16 cellular contexts compared by ENCODE assay signal in genomic region chr17:81879121-81879520, GRCh38. TPM values are rescaled to one million over a fixed set of nuclear protein-coding genes. Genes with fewer than 3 reads are reported as not detected.
DNase-seq lines count a peak whose midpoint lies in the region; ATAC-seq, FAIRE-seq and TF ChIP-seq lines count a peak whose summit lies in the region.
"Had no signal": no experiment of that assay in that cellular context is flagged by ENCODE, and none has a peak within 500 bp of the region (broad histone marks: within the 10 kb centered on the region; RNA-seq: fewer than 3 reads in every experiment).

No MANE protein-coding gene starts in this region.

- TF ChIP-seq POLR2A in HepG2 (IDR thresholded peaks at IDR 0.05; ENCODE audit: insufficient read depth in 1 of 2, low read depth in 2 of 2, low read length in 2 of 2) (no peak), right lobe of liver (IDR thresholded peaks at IDR 0.05) (no peak)

- intact Hi-C loops in HepG2 (cut with micrococcal nuclease; ENCODE audit: unreplicated experiment) = no loop called here
- intact Hi-C loops in right lobe of liver (cut with DNase I) = no loop called here
- intact Hi-C loops in activated T-helper 2 cell treated with anti-CD3 and anti-CD28 coated beads, Interferon-gamma antibody, Interleukin-2, Interleukin-4, amounts not matched to agents 10 μg/mL and 5 μg/mL and 100 μg/mL, durations not matched to agents 14 hours and 24 hours and 36 hours (cut with micrococcal nuclease) = no loop called here

- no peaks in the 10 kb centered on the region for H4K20me1 ChIP-seq in HepG2 (ENCODE audit: insufficient read depth, low read length)

- TF ChIP-seq RAD21 in HepG2 (CRISPR knock-in tag; IDR thresholded peaks at IDR 0.05) = no peak

- CTCF ChIA-PET in HepG2 (lab: Yijun Ruan, JAX; ENCODE audit: low intra/inter-chr PET ratio, low total read pairs) = no interaction called here

- H3K9ac ChIP-seq in HepG2 (ENCODE audit: insufficient read depth, low read depth, low read length) = no peak overlapping the region

- H3K27me3 ChIP-seq in HepG2 (ENCODE audit: control insufficient read depth in 1 of 2, insufficient read depth in 2 of 2, low read length in 2 of 2) = no peaks in the 10 kb centered on the region
- no peaks in the 10 kb centered on the region for H3K27me3 ChIP-seq in right lobe of liver
- H3K27me3 ChIP-seq: MG63 had no signal

- H3K4me1 ChIP-seq in HepG2 (ENCODE audit: insufficient read depth, low read length) = no peaks in the 10 kb centered on the region
- H3K4me1 ChIP-seq in right lobe of liver = no peaks in the 10 kb centered on the region

- H3K4me1 Mint-ChIP-seq in T-helper 17 cell = peaks cover 4% of the 10 kb centered on the region
- H3K4me1 Mint-ChIP-seq in activated T-helper 2 cell treated with anti-CD3 and anti-CD28 coated beads, Interferon-gamma antibody, Interleukin-2, Interleukin-4, amounts not matched to agents 10 μg/mL and 5 μg/mL and 100 μg/mL, durations not matched to agents 14 hours and 24 hours and 36 hours (ENCODE audit: low read depth) = peaks cover 3% of the 10 kb centered on the region
- H3K4me1 Mint-ChIP-seq: CD14-positive monocyte had no signal

- no TSS peak for BruUV-seq in HepG2 (replicated peaks; lab: Mats Ljungman, UMichigan)

- H3K4me2 ChIP-seq in HepG2 (ENCODE audit: low read depth, low read length) = no peak overlapping the region

- H3K79me2 ChIP-seq in HepG2 (ENCODE audit: insufficient read depth, low read length) = no peaks in the 10 kb centered on the region

- H3K27me3 Mint-ChIP-seq in T-helper 17 cell = no peaks in the 10 kb centered on the region
- no peaks in the 10 kb centered on the region for H3K27me3 Mint-ChIP-seq in activated T-helper 2 cell treated with anti-CD3 and anti-CD28 coated beads, Interferon-gamma antibody, Interleukin-2, Interleukin-4, amounts not matched to agents 10 μg/mL and 5 μg/mL and 100 μg/mL, durations not matched to agents 14 hours and 24 hours and 36 hours (ENCODE audit: low read depth)

- no peak overlapping the region for H2AFZ ChIP-seq in HepG2 (ENCODE audit: low read length)

- DNase-seq in HepG2 (ENCODE audit: low spot score) (no peak), right lobe of liver (no peak), T-helper 17 cell (no peak), NCI-H526 (lab: John Stamatoyannopoulos, UW) (no peak), AML-193 (lab: John Stamatoyannopoulos, UW) (no peak)
- no peak for DNase-seq in activated T-helper 2 cell treated with anti-CD3 and anti-CD28 coated beads, Interferon-gamma antibody, Interleukin-2, Interleukin-4, amounts not matched to agents 10 μg/mL and 5 μg/mL and 100 μg/mL, durations not matched to agents 14 hours and 24 hours and 36 hours (ENCODE audit: low spot score)
- no peak for DNase-seq in activated CD4-positive, alpha-beta T cell treated with anti-CD3 and anti-CD28 coated beads, Interleukin-2, amount 50 U/mL, for 1 hour
- DNase-seq: COR-L47, DMS153, MG63, NCI-H1092, NCI-H2081 treated with DMSO at 0.1 percent for 48 hours, NCI-H510A treated with DMSO at 0.1 percent for 48 hours had no signal

- no peaks in the 10 kb centered on the region for H3K36me3 Mint-ChIP-seq in T-helper 17 cell (ENCODE audit: low read depth)
- peaks cover 58% of the 10 kb centered on the region for H3K36me3 Mint-ChIP-seq in activated T-helper 2 cell treated with anti-CD3 and anti-CD28 coated beads, Interferon-gamma antibody, Interleukin-2, Interleukin-4, amounts not matched to agents 10 μg/mL and 5 μg/mL and 100 μg/mL, durations not matched to agents 14 hours and 24 hours and 36 hours (ENCODE audit: low read depth)

- in situ Hi-C loops in HepG2 (cut with HindIII; ENCODE audit: extremely low pct_ligation_motif_present, low pct_unique_long_range_greater_than_20kb) = no loop called here

- peak overlapping the region; percentile 37 for H3K27ac Mint-ChIP-seq in T-helper 17 cell
- H3K27ac Mint-ChIP-seq in activated T-helper 2 cell treated with anti-CD3 and anti-CD28 coated beads, Interferon-gamma antibody, Interleukin-2, Interleukin-4, amounts not matched to agents 10 μg/mL and 5 μg/mL and 100 μg/mL, durations not matched to agents 14 hours and 24 hours and 36 hours = no peak overlapping the region

- 80% methylated on average over 5 of the region's 5 CpGs for WGBS in HepG2 (ENCODE audit: low lambda C conversion rate)
- 83% methylated on average over 4 of the region's 5 CpGs for WGBS in right lobe of liver (ENCODE audit: insufficient coverage, low coverage, low lambda C conversion rate, missing lambda C conversion rate)

- H3K4me3 ChIP-seq in HepG2 (replicated peaks in 1 of 3; ENCODE audit: insufficient read depth in 1 of 3, low read depth in 2 of 3, low read length in 3 of 3) = no peak overlapping the region
- no peak overlapping the region for H3K4me3 ChIP-seq in right lobe of liver
- H3K4me3 ChIP-seq: MG63 had no signal

- no peak for FAIRE-seq in HepG2 (lab: Jason Lieb, UNC)
- FAIRE-seq: RCC 7860 had no signal

- TF ChIP-seq EP300 in HepG2 (IDR thresholded peaks at IDR 0.05; ENCODE audit: low read depth in 2 of 2, low read length in 2 of 2) = no peak
- no peak for TF ChIP-seq EP300 in HepG2 (CRISPR knock-in tag; IDR thresholded peaks at IDR 0.05; ENCODE audit: borderline replicate concordance)

- H3K9me3 ChIP-seq in HepG2 (ENCODE audit: low read length) (no peaks in the 10 kb centered on the region), right lobe of liver (no peaks in the 10 kb centered on the region), T-helper 17 cell (ENCODE audit: control insufficient read depth, low read length, poor library complexity, severe bottlenecking) (no peaks in the 10 kb centered on the region)
- H3K9me3 ChIP-seq: MG63 had no signal

- H3K36me3 ChIP-seq in HepG2 (replicated peaks in 1 of 2; ENCODE audit: control insufficient read depth in 1 of 2, insufficient read depth in 2 of 2, low read length in 2 of 2) (peaks cover 5 to 34% of the 10 kb centered on the region in 2 experiments; a peak in 4 of 5 replicates), right lobe of liver (peaks cover 0 to 11% (median 0%) of the 10 kb centered on the region in 4 donors)

- POLR2A ChIA-PET in HepG2 (lab: Yijun Ruan, JAX) = interaction anchor here (2.3 kb wide), 1 partner anchor 18 kb away, joined by 7 read pairs; the partner anchor contains the start of gene P4HB

- H3K9me3 Mint-ChIP-seq in activated T-helper 2 cell treated with anti-CD3 and anti-CD28 coated beads, Interferon-gamma antibody, Interleukin-2, Interleukin-4, amounts not matched to agents 10 μg/mL and 5 μg/mL and 100 μg/mL, durations not matched to agents 14 hours and 24 hours and 36 hours = no peaks in the 10 kb centered on the region
- H3K9me3 Mint-ChIP-seq: CD14-positive monocyte had no signal

- TF ChIP-seq CTCF in HepG2 (CRISPR knock-in tag; IDR thresholded peaks at IDR 0.05) (no peak), right lobe of liver (IDR thresholded peaks at IDR 0.05) (no peak)

- H3K4me3 Mint-ChIP-seq in T-helper 17 cell = no peak overlapping the region
- no peak overlapping the region for H3K4me3 Mint-ChIP-seq in activated T-helper 2 cell treated with anti-CD3 and anti-CD28 coated beads, Interferon-gamma antibody, Interleukin-2, Interleukin-4, amounts not matched to agents 10 μg/mL and 5 μg/mL and 100 μg/mL, durations not matched to agents 14 hours and 24 hours and 36 hours (ENCODE audit: low read depth)
- H3K4me3 Mint-ChIP-seq: CD14-positive monocyte had no signal

- ATAC-seq in HepG2 (no peak), right lobe of liver (no peak), T-helper 17 cell (no peak), esophagus mucosa (peak; percentile 91)

- H3K27ac ChIP-seq in HepG2 (ENCODE audit: extremely low read length, insufficient read depth, low read length) = no peak overlapping the region
- H3K27ac ChIP-seq in right lobe of liver = no peak overlapping the region

RNA-seq across cellular contexts. Expression of gene ARHGDIA, which starts 8.0 kb away (rescaled TPM):
- total RNA-seq in HepG2 (2016; rRNA removed; fragmentation: Illumina TruSeq; extraction: Trizol) = 64.0 and 120 TPM in 2 replicates
- total RNA-seq in HepG2 (2016; cell fraction: cytosol; rRNA removed; fragmentation: Illumina TruSeq; extraction: Trizol; ENCODE audit: low read depth) = 25.7 and 26.7 TPM in 2 replicates
- 73.7 and 111 TPM in 2 replicates for total RNA-seq in HepG2 (2016; cell fraction: insoluble cytoplasmic fraction; rRNA removed; fragmentation: Illumina TruSeq; extraction: Trizol)
- total RNA-seq in HepG2 (2016; cell fraction: membrane; rRNA removed; fragmentation: Illumina TruSeq; extraction: Trizol) = 68.1 and 73.5 TPM in 2 replicates
- 66.3 and 84.1 TPM in 2 replicates for total RNA-seq in HepG2 (2016; cell fraction: nucleus; rRNA removed; fragmentation: Illumina TruSeq; extraction: Trizol)
- 40.0 and 52.1 TPM in 2 replicates for polyA plus RNA-seq in HepG2 (2011; rRNA removed)
- 61.3 and 96.2 TPM in 2 replicates for polyA plus RNA-seq in HepG2 (2011; cell fraction: cytosol; rRNA removed)
- polyA plus RNA-seq in HepG2 (2011; cell fraction: nucleus; rRNA removed) = 174 and 191 TPM in 2 replicates
- polyA plus RNA-seq in HepG2 (2012) = 159 and 169 TPM in 2 replicates
- 89.7 and 102 TPM in 2 replicates for polyA plus RNA-seq in HepG2 (2016; cell fraction: cytosol; fragmentation: Illumina TruSeq; extraction: Trizol; ENCODE audit: low read depth)
- polyA plus RNA-seq in HepG2 (2016; cell fraction: insoluble cytoplasmic fraction; fragmentation: Illumina TruSeq; extraction: Trizol; ENCODE audit: low read depth) = 221 and 287 TPM in 2 replicates
- polyA plus RNA-seq in HepG2 (2016; cell fraction: membrane; fragmentation: Illumina TruSeq; extraction: Trizol; ENCODE audit: low read depth) = 171 and 188 TPM in 2 replicates
- 248 and 249 TPM in 2 replicates for polyA plus RNA-seq in HepG2 (2016; cell fraction: nucleus; fragmentation: Illumina TruSeq; extraction: Trizol; ENCODE audit: insufficient read depth, low read depth)
- polyA minus RNA-seq in HepG2 (2011; rRNA and poly(A)+ RNA removed; ENCODE audit: low replicate concordance) = 35.7 and 46.7 TPM in 2 replicates
- 54.0 and 54.8 TPM in 2 replicates for polyA minus RNA-seq in HepG2 (2011; cell fraction: cytosol; rRNA and poly(A)+ RNA removed)
- 52.7 and 57.6 TPM in 2 replicates for polyA minus RNA-seq in HepG2 (2011; cell fraction: nucleus; rRNA and poly(A)+ RNA removed)
- total RNA-seq in right lobe of liver = 100 to 1,000 TPM in 5 of 6 experiments, 10 to 100 TPM in 1; 92.4 to 162 (median 137) TPM
- total RNA-seq in T-helper 17 cell = 100 to 1,000 TPM; 564 to 643 TPM
- 300 TPM for total RNA-seq in esophagus mucosa
- total RNA-seq in activated T-helper 2 cell treated with anti-CD3 and anti-CD28 coated beads, Interferon-gamma antibody, Interleukin-2, Interleukin-4, amounts not matched to agents 10 μg/mL and 5 μg/mL and 100 μg/mL, durations not matched to agents 14 hours and 24 hours and 36 hours = 713 and 715 TPM in 2 replicates

RNA-seq across cellular contexts. Expression of gene ALYREF, which starts 12.3 kb away (rescaled TPM):
- total RNA-seq in HepG2 (2016; rRNA removed; fragmentation: Illumina TruSeq; extraction: Trizol) (264 and 269 TPM in 2 replicates), right lobe of liver (10 to 100 TPM; 11.6 to 20.3 (median 18.8) TPM), T-helper 17 cell (10 to 100 TPM; 79.9 to 88.8 TPM), esophagus mucosa (68.9 TPM)
- 86.2 and 89.3 TPM in 2 replicates for total RNA-seq in HepG2 (2016; cell fraction: cytosol; rRNA removed; fragmentation: Illumina TruSeq; extraction: Trizol; ENCODE audit: low read depth)
- 272 and 275 TPM in 2 replicates for total RNA-seq in HepG2 (2016; cell fraction: insoluble cytoplasmic fraction; rRNA removed; fragmentation: Illumina TruSeq; extraction: Trizol)
- 108 and 110 TPM in 2 replicates for total RNA-seq in HepG2 (2016; cell fraction: membrane; rRNA removed; fragmentation: Illumina TruSeq; extraction: Trizol)
- 101 and 105 TPM in 2 replicates for total RNA-seq in HepG2 (2016; cell fraction: nucleus; rRNA removed; fragmentation: Illumina TruSeq; extraction: Trizol)
- polyA plus RNA-seq in HepG2 (2011; rRNA removed) = 58.4 and 59.8 TPM in 2 replicates
- polyA plus RNA-seq in HepG2 (2011; cell fraction: cytosol; rRNA removed) = 45.3 and 72.1 TPM in 2 replicates
- polyA plus RNA-seq in HepG2 (2011; cell fraction: nucleus; rRNA removed) = 54.3 and 67.4 TPM in 2 replicates
- polyA plus RNA-seq in HepG2 (2012) = 42.1 and 68.4 TPM in 2 replicates
- 78.5 and 81.9 TPM in 2 replicates for polyA plus RNA-seq in HepG2 (2016; cell fraction: cytosol; fragmentation: Illumina TruSeq; extraction: Trizol; ENCODE audit: low read depth)
- 267 TPM in 2 replicates for polyA plus RNA-seq in HepG2 (2016; cell fraction: insoluble cytoplasmic fraction; fragmentation: Illumina TruSeq; extraction: Trizol; ENCODE audit: low read depth)
- polyA plus RNA-seq in HepG2 (2016; cell fraction: membrane; fragmentation: Illumina TruSeq; extraction: Trizol; ENCODE audit: low read depth) = 83.5 and 93.6 TPM in 2 replicates
- polyA plus RNA-seq in HepG2 (2016; cell fraction: nucleus; fragmentation: Illumina TruSeq; extraction: Trizol; ENCODE audit: insufficient read depth, low read depth) = 158 and 162 TPM in 2 replicates
- polyA minus RNA-seq in HepG2 (2011; rRNA and poly(A)+ RNA removed; ENCODE audit: low replicate concordance) = 80.4 and 133 TPM in 2 replicates
- 40.2 and 48.3 TPM in 2 replicates for polyA minus RNA-seq in HepG2 (2011; cell fraction: cytosol; rRNA and poly(A)+ RNA removed)
- 44.9 and 56.4 TPM in 2 replicates for polyA minus RNA-seq in HepG2 (2011; cell fraction: nucleus; rRNA and poly(A)+ RNA removed)
- 237 and 240 TPM in 2 replicates for total RNA-seq in activated T-helper 2 cell treated with anti-CD3 and anti-CD28 coated beads, Interferon-gamma antibody, Interleukin-2, Interleukin-4, amounts not matched to agents 10 μg/mL and 5 μg/mL and 100 μg/mL, durations not matched to agents 14 hours and 24 hours and 36 hours

RNA-seq across cellular contexts. Expression of gene ANAPC11, which starts 12.4 kb away (rescaled TPM):
- total RNA-seq in HepG2 (2016; rRNA removed; fragmentation: Illumina TruSeq; extraction: Trizol) (114 and 127 TPM in 2 replicates), right lobe of liver (100 to 1,000 TPM in 1 of 6 experiments, 10 to 100 TPM in 5; 54.3 to 101 (median 73.3) TPM), T-helper 17 cell (10 to 100 TPM; 32.8 to 36.2 TPM), esophagus mucosa (113 TPM)
- 131 and 197 TPM in 2 replicates for total RNA-seq in HepG2 (2016; cell fraction: cytosol; rRNA removed; fragmentation: Illumina TruSeq; extraction: Trizol; ENCODE audit: low read depth)
- total RNA-seq in HepG2 (2016; cell fraction: insoluble cytoplasmic fraction; rRNA removed; fragmentation: Illumina TruSeq; extraction: Trizol) = 108 and 128 TPM in 2 replicates
- 131 and 179 TPM in 2 replicates for total RNA-seq in HepG2 (2016; cell fraction: membrane; rRNA removed; fragmentation: Illumina TruSeq; extraction: Trizol)
- 50.9 and 64.4 TPM in 2 replicates for total RNA-seq in HepG2 (2016; cell fraction: nucleus; rRNA removed; fragmentation: Illumina TruSeq; extraction: Trizol)
- 235 and 250 TPM in 2 replicates for polyA plus RNA-seq in HepG2 (2011; rRNA removed)
- polyA plus RNA-seq in HepG2 (2011; cell fraction: cytosol; rRNA removed) = 444 and 596 TPM in 2 replicates
- 192 and 202 TPM in 2 replicates for polyA plus RNA-seq in HepG2 (2011; cell fraction: nucleus; rRNA removed)
- polyA plus RNA-seq in HepG2 (2012) = 95.6 and 161 TPM in 2 replicates
- polyA plus RNA-seq in HepG2 (2016; cell fraction: cytosol; fragmentation: Illumina TruSeq; extraction: Trizol; ENCODE audit: low read depth) = 209 and 306 TPM in 2 replicates
- 119 and 120 TPM in 2 replicates for polyA plus RNA-seq in HepG2 (2016; cell fraction: insoluble cytoplasmic fraction; fragmentation: Illumina TruSeq; extraction: Trizol; ENCODE audit: low read depth)
- polyA plus RNA-seq in HepG2 (2016; cell fraction: membrane; fragmentation: Illumina TruSeq; extraction: Trizol; ENCODE audit: low read depth) = 162 and 209 TPM in 2 replicates
- 107 and 109 TPM in 2 replicates for polyA plus RNA-seq in HepG2 (2016; cell fraction: nucleus; fragmentation: Illumina TruSeq; extraction: Trizol; ENCODE audit: insufficient read depth, low read depth)
- 68.6 and 147 TPM in 2 replicates for polyA minus RNA-seq in HepG2 (2011; rRNA and poly(A)+ RNA removed; ENCODE audit: low replicate concordance)
- 32.2 and 42.7 TPM in 2 replicates for polyA minus RNA-seq in HepG2 (2011; cell fraction: cytosol; rRNA and poly(A)+ RNA removed)
- 23.0 and 25.9 TPM in 2 replicates for polyA minus RNA-seq in HepG2 (2011; cell fraction: nucleus; rRNA and poly(A)+ RNA removed)
- 108 and 119 TPM in 2 replicates for total RNA-seq in activated T-helper 2 cell treated with anti-CD3 and anti-CD28 coated beads, Interferon-gamma antibody, Interleukin-2, Interleukin-4, amounts not matched to agents 10 μg/mL and 5 μg/mL and 100 μg/mL, durations not matched to agents 14 hours and 24 hours and 36 hours

RNA-seq across cellular contexts. Expression of gene P4HB, which starts 18.8 kb away (rescaled TPM):
- total RNA-seq in HepG2 (2016; rRNA removed; fragmentation: Illumina TruSeq; extraction: Trizol) = 337 and 782 TPM in 2 replicates
- 162 and 167 TPM in 2 replicates for total RNA-seq in HepG2 (2016; cell fraction: cytosol; rRNA removed; fragmentation: Illumina TruSeq; extraction: Trizol; ENCODE audit: low read depth)
- 282 and 813 TPM in 2 replicates for total RNA-seq in HepG2 (2016; cell fraction: insoluble cytoplasmic fraction; rRNA removed; fragmentation: Illumina TruSeq; extraction: Trizol)
- total RNA-seq in HepG2 (2016; cell fraction: membrane; rRNA removed; fragmentation: Illumina TruSeq; extraction: Trizol) = 299 and 300 TPM in 2 replicates
- 801 and 884 TPM in 2 replicates for total RNA-seq in HepG2 (2016; cell fraction: nucleus; rRNA removed; fragmentation: Illumina TruSeq; extraction: Trizol)
- polyA plus RNA-seq in HepG2 (2011; rRNA removed) = 181 and 185 TPM in 2 replicates
- 150 and 176 TPM in 2 replicates for polyA plus RNA-seq in HepG2 (2011; cell fraction: cytosol; rRNA removed)
- polyA plus RNA-seq in HepG2 (2011; cell fraction: nucleus; rRNA removed) = 517 and 557 TPM in 2 replicates
- polyA plus RNA-seq in HepG2 (2012) = 1,462 and 1,524 TPM in 2 replicates
- polyA plus RNA-seq in HepG2 (2016; cell fraction: cytosol; fragmentation: Illumina TruSeq; extraction: Trizol; ENCODE audit: low read depth) = 236 TPM in 2 replicates
- 494 and 566 TPM in 2 replicates for polyA plus RNA-seq in HepG2 (2016; cell fraction: insoluble cytoplasmic fraction; fragmentation: Illumina TruSeq; extraction: Trizol; ENCODE audit: low read depth)
- polyA plus RNA-seq in HepG2 (2016; cell fraction: membrane; fragmentation: Illumina TruSeq; extraction: Trizol; ENCODE audit: low read depth) = 378 and 399 TPM in 2 replicates
- polyA plus RNA-seq in HepG2 (2016; cell fraction: nucleus; fragmentation: Illumina TruSeq; extraction: Trizol; ENCODE audit: insufficient read depth, low read depth) = 2,290 and 2,428 TPM in 2 replicates
- 90.8 and 213 TPM in 2 replicates for polyA minus RNA-seq in HepG2 (2011; rRNA and poly(A)+ RNA removed; ENCODE audit: low replicate concordance)
- polyA minus RNA-seq in HepG2 (2011; cell fraction: cytosol; rRNA and poly(A)+ RNA removed) = 303 and 378 TPM in 2 replicates
- polyA minus RNA-seq in HepG2 (2011; cell fraction: nucleus; rRNA and poly(A)+ RNA removed) = 250 and 278 TPM in 2 replicates
- 1,000 to 10,000 TPM in 5 of 6 experiments, 100 to 1,000 TPM in 1; 856 to 5,039 (median 1,455) TPM for total RNA-seq in right lobe of liver
- total RNA-seq in T-helper 17 cell = 100 to 1,000 TPM; 281 to 320 TPM
- total RNA-seq in esophagus mucosa = 812 TPM
- 545 and 603 TPM in 2 replicates for total RNA-seq in activated T-helper 2 cell treated with anti-CD3 and anti-CD28 coated beads, Interferon-gamma antibody, Interleukin-2, Interleukin-4, amounts not matched to agents 10 μg/mL and 5 μg/mL and 100 μg/mL, durations not matched to agents 14 hours and 24 hours and 36 hours

RNA-seq across cellular contexts. Expression of gene NPB, which starts 22.9 kb away (rescaled TPM):
- 0.56 and 0.93 TPM in 2 replicates for total RNA-seq in HepG2 (2016; rRNA removed; fragmentation: Illumina TruSeq; extraction: Trizol)
- 0.97 and 1.1 TPM in 2 replicates for total RNA-seq in HepG2 (2016; cell fraction: cytosol; rRNA removed; fragmentation: Illumina TruSeq; extraction: Trizol; ENCODE audit: low read depth)
- total RNA-seq in HepG2 (2016; cell fraction: insoluble cytoplasmic fraction; rRNA removed; fragmentation: Illumina TruSeq; extraction: Trizol) = 0.34 and 0.69 TPM in 2 replicates
- total RNA-seq in HepG2 (2016; cell fraction: membrane; rRNA removed; fragmentation: Illumina TruSeq; extraction: Trizol) = 0.59 and 0.69 TPM in 2 replicates
- total RNA-seq in HepG2 (2016; cell fraction: nucleus; rRNA removed; fragmentation: Illumina TruSeq; extraction: Trizol) = 0.31 and 0.44 TPM in 2 replicates
- polyA plus RNA-seq in HepG2 (2011; rRNA removed) = 0.11 and 0.22 TPM in 2 replicates
- polyA plus RNA-seq in HepG2 (2011; cell fraction: cytosol; rRNA removed) = 0.59 and 0.70 TPM in 2 replicates
- polyA plus RNA-seq in HepG2 (2011; cell fraction: nucleus; rRNA removed) = 0.52 and 0.66 TPM in 2 replicates
- 1.6 TPM in 1 of 2 replicates, not detected in the other for polyA plus RNA-seq in HepG2 (2012)
- 1.2 and 1.7 TPM in 2 replicates for polyA plus RNA-seq in HepG2 (2016; cell fraction: cytosol; fragmentation: Illumina TruSeq; extraction: Trizol; ENCODE audit: low read depth)
- polyA plus RNA-seq in HepG2 (2016; cell fraction: insoluble cytoplasmic fraction; fragmentation: Illumina TruSeq; extraction: Trizol; ENCODE audit: low read depth) = 0.17 and 0.43 TPM in 2 replicates
- polyA plus RNA-seq in HepG2 (2016; cell fraction: membrane; fragmentation: Illumina TruSeq; extraction: Trizol; ENCODE audit: low read depth) = 0.80 and 0.88 TPM in 2 replicates
- 1.3 TPM in 1 of 2 replicates, not detected in the other for polyA plus RNA-seq in HepG2 (2016; cell fraction: nucleus; fragmentation: Illumina TruSeq; extraction: Trizol; ENCODE audit: insufficient read depth, low read depth)
- 0.80 and 1.6 TPM in 2 replicates for polyA minus RNA-seq in HepG2 (2011; rRNA and poly(A)+ RNA removed; ENCODE audit: low replicate concordance)
- polyA minus RNA-seq in HepG2 (2011; cell fraction: cytosol; rRNA and poly(A)+ RNA removed) = 0.53 TPM in 1 of 2 replicates, not detected in the other
- 0.26 and 0.75 TPM in 2 replicates for polyA minus RNA-seq in HepG2 (2011; cell fraction: nucleus; rRNA and poly(A)+ RNA removed)
- total RNA-seq in right lobe of liver = 1 to 10 TPM in 2 of 6 experiments, under 1 TPM in 2, not detected in 2; 0.12 to 1.5 (median 0.87) TPM
- not detected for total RNA-seq in T-helper 17 cell
- 0.24 TPM for total RNA-seq in esophagus mucosa
- 0.28 and 0.39 TPM in 2 replicates for total RNA-seq in activated T-helper 2 cell treated with anti-CD3 and anti-CD28 coated beads, Interferon-gamma antibody, Interleukin-2, Interleukin-4, amounts not matched to agents 10 μg/mL and 5 μg/mL and 100 μg/mL, durations not matched to agents 14 hours and 24 hours and 36 hours
